In the genomic region with DNA sequence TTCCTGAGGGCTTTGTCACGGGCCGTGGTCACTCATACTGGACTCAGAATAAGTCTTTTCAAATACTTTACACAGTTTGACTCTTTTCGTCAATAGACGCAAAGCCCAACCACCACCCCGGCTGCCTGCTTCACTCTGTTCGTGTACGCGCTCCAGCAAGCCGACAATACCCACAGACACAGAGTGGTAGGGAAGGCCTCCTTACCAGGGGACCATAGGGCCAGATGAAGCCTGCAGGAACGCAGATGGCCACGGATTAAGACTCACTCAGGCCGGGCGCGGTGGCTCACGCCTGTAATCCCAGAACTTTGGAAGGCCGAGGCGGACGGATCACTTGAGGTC, we compare ENCODE assay signal across 8 cellular contexts. TPM values are rescaled to one million over a fixed set of nuclear protein-coding genes. Genes with fewer than 3 reads are reported as not detected.
A peak's percentile ranks its signal among the peaks of the same experiment; 100 is the strongest.
DNase-seq lines count a peak whose midpoint lies in the region; ATAC-seq and TF ChIP-seq lines count a peak whose summit lies in the region.

No MANE protein-coding gene starts in this region.

- DNase-seq in NCI-H146 (lab: John Stamatoyannopoulos, UW) (peak; percentile 38), NCI-H146 treated with DMSO at 0.1 percent for 48 hours (lab: John Stamatoyannopoulos, UW; ENCODE audit: unreplicated experiment) (no peak), HK-2 (ENCODE audit: unreplicated experiment) (peak; percentile 31), germinal center (ENCODE audit: low spot score) (peak; percentile 30), progenitor cell of endocrine pancreas (ENCODE audit: low spot score, unreplicated experiment) (no peak), GM20000 (ENCODE audit: low spot score) (no peak)
- peak; percentile 5 to 19 for DNase-seq in activated T-cell treated with anti-CD3 and anti-CD28 coated beads, Interleukin-2, amount 50 U/mL, for 72 hours

- TF ChIP-seq CTCF in progenitor cell of endocrine pancreas (IDR thresholded peaks at IDR 0.05; ENCODE audit: unreplicated experiment) = no peak
- no peak for TF ChIP-seq CTCF in GM20000 (IDR thresholded peaks at IDR 0.05; ENCODE audit: extremely low read depth, missing control alignments)

- peak overlapping the region; percentile 99 for H3K4me3 Mint-ChIP-seq in activated T-cell treated with anti-CD3 and anti-CD28 coated beads, Interleukin-2, amount 50 U/mL, for 72 hours
- peak overlapping the region; percentile 98 for H3K4me3 Mint-ChIP-seq in progenitor cell of endocrine pancreas (ENCODE audit: low read depth)

- peaks cover 1 to 11% of the 10 kb centered on the region in 2 donors for H3K36me3 Mint-ChIP-seq in activated T-cell treated with anti-CD3 and anti-CD28 coated beads, Interleukin-2, amount 50 U/mL, for 72 hours (ENCODE audit: insufficient read depth in 2 of 2)
- no peaks in the 10 kb centered on the region for H3K36me3 Mint-ChIP-seq in progenitor cell of endocrine pancreas (ENCODE audit: insufficient read depth)

- peak overlapping the region; percentile 100 for H3K27ac Mint-ChIP-seq in activated T-cell treated with anti-CD3 and anti-CD28 coated beads, Interleukin-2, amount 50 U/mL, for 72 hours
- H3K27ac Mint-ChIP-seq in progenitor cell of endocrine pancreas = peak overlapping the region; percentile 99

- ATAC-seq in activated T-cell treated with anti-CD3 and anti-CD28 coated beads, Interleukin-2, amount 50 U/mL, for 72 hours (replicated peaks in 1 of 2) = peak; percentile 12 to 29
- ATAC-seq in GM19328 (IDR thresholded peaks at IDR 0.05; ENCODE audit: unreplicated experiment) = no peak

- H3K4me1 Mint-ChIP-seq in activated T-cell treated with anti-CD3 and anti-CD28 coated beads, Interleukin-2, amount 50 U/mL, for 72 hours (ENCODE audit: low read depth) = peaks cover 31% of the 10 kb centered on the region
- H3K4me1 Mint-ChIP-seq in progenitor cell of endocrine pancreas (ENCODE audit: low read depth) = peaks cover 14% of the 10 kb centered on the region

- H3K27me3 Mint-ChIP-seq in activated T-cell treated with anti-CD3 and anti-CD28 coated beads, Interleukin-2, amount 50 U/mL, for 72 hours (ENCODE audit: low read depth) = no peaks in the 10 kb centered on the region
- no peaks in the 10 kb centered on the region for H3K27me3 Mint-ChIP-seq in progenitor cell of endocrine pancreas

- H3K9me3 Mint-ChIP-seq in activated T-cell treated with anti-CD3 and anti-CD28 coated beads, Interleukin-2, amount 50 U/mL, for 72 hours = no peaks in the 10 kb centered on the region
- H3K9me3 Mint-ChIP-seq in progenitor cell of endocrine pancreas (ENCODE audit: low read depth) = no peaks in the 10 kb centered on the region

RNA-seq across cellular contexts. Expression of a gene that starts 29.7 kb away (rescaled TPM):
- 1 to 10 TPM; 1.0 to 1.4 TPM for total RNA-seq in activated T-cell treated with anti-CD3 and anti-CD28 coated beads, Interleukin-2, amount 50 U/mL, for 72 hours
- total RNA-seq in progenitor cell of endocrine pancreas = 6.6 and 6.8 TPM in 2 replicates

RNA-seq across cellular contexts. Expression of a gene that starts 41.0 kb away (rescaled TPM):
- 10 to 100 TPM; 55.3 to 60.9 TPM for total RNA-seq in activated T-cell treated with anti-CD3 and anti-CD28 coated beads, Interleukin-2, amount 50 U/mL, for 72 hours
- total RNA-seq in progenitor cell of endocrine pancreas = 32.5 and 37.1 TPM in 2 replicates

RNA-seq across cellular contexts. Expression of a gene that starts 41.2 kb away (rescaled TPM):
- 10 to 100 TPM; 20.5 to 26.9 TPM for total RNA-seq in activated T-cell treated with anti-CD3 and anti-CD28 coated beads, Interleukin-2, amount 50 U/mL, for 72 hours
- total RNA-seq in progenitor cell of endocrine pancreas = 69.6 and 75.6 TPM in 2 replicates

Comparison
In these comparisons a context has a peak if more than half of its experiments do, and no peak if none do; other contexts are left out.
1. DNase-seq: peak in NCI-H146 (single experiment), HK-2 (single experiment), activated T-cell treated with anti-CD3 and anti-CD28 coated beads, Interleukin-2, amount 50 U/mL, for 72 hours (2 of 2) and germinal center (single experiment); none in NCI-H146 treated with DMSO at 0.1 percent for 48 hours (single experiment), progenitor cell of endocrine pancreas (single experiment) and GM20000 (single experiment).